Comparison of ENCODE assay signal across 9 cellular contexts in the genomic region with DNA sequence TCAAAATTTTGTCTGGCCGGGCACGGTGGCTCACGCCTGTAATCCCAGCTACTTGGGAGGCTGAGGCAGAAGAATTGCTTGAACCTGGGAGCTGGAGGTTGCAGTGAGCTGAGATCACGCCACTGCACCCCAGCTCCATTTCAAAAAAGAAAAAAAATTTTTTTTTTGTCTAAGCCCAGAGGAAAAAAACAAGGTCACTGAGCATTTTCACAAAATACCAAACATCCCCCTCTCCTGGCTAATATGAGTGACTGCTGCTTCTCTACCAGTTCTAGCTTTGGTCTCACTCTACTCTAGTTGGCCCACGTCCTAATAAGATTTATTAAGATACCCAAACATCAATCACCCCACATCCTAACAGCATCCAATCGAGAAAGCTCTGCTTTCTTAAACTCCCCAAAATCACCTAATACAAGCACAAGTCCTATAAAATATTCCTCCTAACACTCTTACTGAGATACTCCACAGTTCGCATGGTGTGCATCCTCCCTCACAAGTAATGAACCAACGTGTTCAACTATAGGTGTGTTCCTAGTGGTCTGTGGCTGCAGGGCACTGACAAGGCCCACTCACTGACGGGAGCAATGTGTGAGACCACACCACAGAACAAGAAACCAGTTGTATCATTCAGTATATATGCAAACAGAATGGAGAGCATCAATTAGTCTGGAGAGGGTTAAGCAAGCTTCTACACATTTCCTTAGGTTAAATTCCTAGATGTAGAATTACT.
A peak's percentile ranks its signal among the peaks of the same experiment; 100 is the strongest.
DNase-seq lines count a peak whose midpoint lies in the region; ATAC-seq, FAIRE-seq and TF ChIP-seq lines count a peak whose summit lies in the region.
"Had no signal": no experiment of that assay in that cellular context is flagged by ENCODE, and none has a peak within 500 bp of the region (broad histone marks: within the 10 kb centered on the region; RNA-seq: fewer than 3 reads in every experiment).

No MANE protein-coding gene starts in this region.

- peaks cover 6% of the 10 kb centered on the region for H3K36me3 ChIP-seq in CD8-positive, alpha-beta memory T cell (ENCODE audit: insufficient read depth, low read length)
- H3K36me3 ChIP-seq in astrocyte (ENCODE audit: insufficient read depth, low read length), result peaks cover 2% of the 10 kb centered on the region

- no peak overlapping the region for H3K9ac ChIP-seq in astrocyte (ENCODE audit: low read length)

- H3K27me3 ChIP-seq in CD8-positive, alpha-beta memory T cell (ENCODE audit: insufficient read depth, low read length, poor library complexity, severe bottlenecking), result no peaks in the 10 kb centered on the region
- H3K27me3 ChIP-seq in astrocyte (ENCODE audit: insufficient read depth, low read length), result no peaks in the 10 kb centered on the region

- POLR2A ChIA-PET in CD8-positive, alpha-beta memory T cell (lab: Charles Lee), result interaction anchor here (0.6 to 1.8 kb wide), 7 partner anchors 23 to 404 kb away, joined by 3 to 19 read pairs (median 3); no protein-coding TSS in a partner anchor
- POLR2A ChIA-PET in naive thymus-derived CD8-positive, alpha-beta T cell (lab: Charles Lee), result interaction anchor here (0.6 to 10.4 kb wide), 20 partner anchors 14 to 284 kb away, joined by 3 to 242 read pairs (median 5); a partner anchor contains a TSS

- DNase-seq in CD8-positive, alpha-beta memory T cell, result peak in 2 of 5 donors; percentile 46 to 70
- DNase-seq in astrocyte (ENCODE audit: low read depth) (no peak), medulla oblongata (ENCODE audit: extremely low spot score) (no peak), NCI-H187 treated with DMSO at 0.1 percent for 48 hours (lab: John Stamatoyannopoulos, UW) (no peak)
- DNase-seq in naive thymus-derived CD8-positive, alpha-beta T cell, result peak in 4 of 10 donors; percentile 29 to 72 (median 66)
- DNase-seq in stimulated activated CD4-positive, alpha-beta T cell treated with anti-CD3 and anti-CD28 coated beads, Interleukin-2, amount 100 ng/mL, for 24 hours, result no peak
- DNase-seq: activated CD4-positive, CD25-positive, alpha-beta regulatory T cell had no signal

- H3K27ac Mint-ChIP-seq in CD8-positive, alpha-beta memory T cell, result peak overlapping the region in 7 of 8 donors; percentile 6 to 89 (median 80)
- no peak overlapping the region for H3K27ac Mint-ChIP-seq in astrocyte (ENCODE audit: unreplicated experiment)
- H3K27ac Mint-ChIP-seq in naive thymus-derived CD8-positive, alpha-beta T cell, result peak overlapping the region; percentile 76 to 93 (median 84)

- no peak overlapping the region for H2AFZ ChIP-seq in astrocyte (ENCODE audit: low read depth, low read length)

- no peak for TF ChIP-seq CTCF in astrocyte (IDR thresholded peaks at IDR 0.05; ENCODE audit: insufficient read depth, low read depth, low read length)

- no peaks in the 10 kb centered on the region for H3K9me3 Mint-ChIP-seq in CD8-positive, alpha-beta memory T cell
- no peaks in the 10 kb centered on the region for H3K9me3 Mint-ChIP-seq in astrocyte (ENCODE audit: unreplicated experiment)
- no peaks in the 10 kb centered on the region for H3K9me3 Mint-ChIP-seq in naive thymus-derived CD8-positive, alpha-beta T cell
- H3K9me3 Mint-ChIP-seq: IgD-negative memory B cell had no signal

- no peak for TF ChIP-seq EP300 in Ishikawa (IDR thresholded peaks at IDR 0.05; ENCODE audit: borderline replicate concordance)

- H3K36me3 Mint-ChIP-seq in CD8-positive, alpha-beta memory T cell, result peaks cover 0 to 46% (median 8%) of the 10 kb centered on the region in 3 donors
- no peaks in the 10 kb centered on the region for H3K36me3 Mint-ChIP-seq in astrocyte (ENCODE audit: low read depth, unreplicated experiment)
- H3K36me3 Mint-ChIP-seq in naive thymus-derived CD8-positive, alpha-beta T cell, result peaks cover 0 to 60% (median 25%) of the 10 kb centered on the region in 3 donors

- peaks cover 37% of the 10 kb centered on the region for H3K4me1 ChIP-seq in CD8-positive, alpha-beta memory T cell (ENCODE audit: insufficient read depth, low read length)
- no peaks in the 10 kb centered on the region for H3K4me1 ChIP-seq in astrocyte (ENCODE audit: insufficient read depth, low read length)

- H3K4me3 Mint-ChIP-seq in CD8-positive, alpha-beta memory T cell, result peak overlapping the region in 3 of 7 donors; percentile 4 to 42 (median 12)
- H3K4me3 Mint-ChIP-seq in astrocyte (ENCODE audit: unreplicated experiment), result no peak overlapping the region
- H3K4me3 Mint-ChIP-seq in naive thymus-derived CD8-positive, alpha-beta T cell, result peak overlapping the region in 8 of 10 donors; percentile 7 to 52 (median 34)
- H3K4me3 Mint-ChIP-seq: IgD-negative memory B cell had no signal

- no peak overlapping the region for H3K4me3 ChIP-seq in CD8-positive, alpha-beta memory T cell (ENCODE audit: low read length)
- no peak overlapping the region for H3K4me3 ChIP-seq in astrocyte (ENCODE audit: insufficient read depth, low read depth, low read length)

- CTCF ChIA-PET in CD8-positive, alpha-beta memory T cell (lab: Charles Lee), result interaction anchor here (0.9 to 11.5 kb wide), 39 partner anchors 10 to 365 kb away, joined by 3 to 144 read pairs (median 4); a partner anchor contains a TSS

- peak; percentile 81 for FAIRE-seq in astrocyte (lab: Jason Lieb, UNC)

- H4K20me1 ChIP-seq in astrocyte (ENCODE audit: insufficient read depth, low read length), result no peaks in the 10 kb centered on the region

- no peak overlapping the region for H3K4me2 ChIP-seq in astrocyte (ENCODE audit: low read length)

- peak; percentile 5; the same call in 1 of the 2 replicates for TF ChIP-seq RAD21 in Ishikawa (IDR thresholded peaks at IDR 0.05; ENCODE audit: low read depth)

- no peaks in the 10 kb centered on the region for H3K27me3 Mint-ChIP-seq in CD8-positive, alpha-beta memory T cell
- no peaks in the 10 kb centered on the region for H3K27me3 Mint-ChIP-seq in astrocyte (ENCODE audit: low read depth, unreplicated experiment)
- H3K27me3 Mint-ChIP-seq in naive thymus-derived CD8-positive, alpha-beta T cell, result no peaks in the 10 kb centered on the region
- H3K27me3 Mint-ChIP-seq: IgD-negative memory B cell had no signal

- H3K4me1 Mint-ChIP-seq in CD8-positive, alpha-beta memory T cell, result peaks cover 26 to 46% (median 26%) of the 10 kb centered on the region in 3 donors
- no peaks in the 10 kb centered on the region for H3K4me1 Mint-ChIP-seq in astrocyte (ENCODE audit: low read depth, unreplicated experiment)
- peaks cover 15 to 61% (median 49%) of the 10 kb centered on the region in 4 donors for H3K4me1 Mint-ChIP-seq in naive thymus-derived CD8-positive, alpha-beta T cell

- peak; percentile 77 to 87 for ATAC-seq in naive thymus-derived CD8-positive, alpha-beta T cell

- no peak overlapping the region for H3K27ac ChIP-seq in CD8-positive, alpha-beta memory T cell (ENCODE audit: low read depth, low read length)
- H3K27ac ChIP-seq in astrocyte (ENCODE audit: low read depth, low read length), result no peak overlapping the region

- H3K9me3 ChIP-seq in CD8-positive, alpha-beta memory T cell (ENCODE audit: low read length), result no peaks in the 10 kb centered on the region
- no peaks in the 10 kb centered on the region for H3K9me3 ChIP-seq in astrocyte (ENCODE audit: insufficient read depth, low read depth, low read length)

- no peaks in the 10 kb centered on the region for H3K79me2 ChIP-seq in astrocyte (ENCODE audit: insufficient read depth, low read length)

TF ChIP-seq in Ishikawa, 13 proteins besides CTCF, POLR2A, EP300 and RAD21 (continues in another document):
- TF ChIP-seq CREB1 (IDR thresholded peaks at IDR 0.05; ENCODE audit: low read depth) (no peak), TCF12 (IDR thresholded peaks at IDR 0.05; ENCODE audit: low read depth) (no peak), TEAD4 (IDR thresholded peaks at IDR 0.05) (no peak), CEBPB (IDR thresholded peaks at IDR 0.05) (no peak), FOXM1 (IDR thresholded peaks at IDR 0.05; ENCODE audit: borderline replicate concordance, low read depth) (no peak), ZBTB7A (IDR thresholded peaks at IDR 0.05; ENCODE audit: low read depth) (no peak), TAF1 (IDR thresholded peaks at IDR 0.05; ENCODE audit: low read depth) (no peak), EGR1 (IDR thresholded peaks at IDR 0.05) (no peak), NFIC (IDR thresholded peaks at IDR 0.05) (no peak)
- TF ChIP-seq, protein P1, sequence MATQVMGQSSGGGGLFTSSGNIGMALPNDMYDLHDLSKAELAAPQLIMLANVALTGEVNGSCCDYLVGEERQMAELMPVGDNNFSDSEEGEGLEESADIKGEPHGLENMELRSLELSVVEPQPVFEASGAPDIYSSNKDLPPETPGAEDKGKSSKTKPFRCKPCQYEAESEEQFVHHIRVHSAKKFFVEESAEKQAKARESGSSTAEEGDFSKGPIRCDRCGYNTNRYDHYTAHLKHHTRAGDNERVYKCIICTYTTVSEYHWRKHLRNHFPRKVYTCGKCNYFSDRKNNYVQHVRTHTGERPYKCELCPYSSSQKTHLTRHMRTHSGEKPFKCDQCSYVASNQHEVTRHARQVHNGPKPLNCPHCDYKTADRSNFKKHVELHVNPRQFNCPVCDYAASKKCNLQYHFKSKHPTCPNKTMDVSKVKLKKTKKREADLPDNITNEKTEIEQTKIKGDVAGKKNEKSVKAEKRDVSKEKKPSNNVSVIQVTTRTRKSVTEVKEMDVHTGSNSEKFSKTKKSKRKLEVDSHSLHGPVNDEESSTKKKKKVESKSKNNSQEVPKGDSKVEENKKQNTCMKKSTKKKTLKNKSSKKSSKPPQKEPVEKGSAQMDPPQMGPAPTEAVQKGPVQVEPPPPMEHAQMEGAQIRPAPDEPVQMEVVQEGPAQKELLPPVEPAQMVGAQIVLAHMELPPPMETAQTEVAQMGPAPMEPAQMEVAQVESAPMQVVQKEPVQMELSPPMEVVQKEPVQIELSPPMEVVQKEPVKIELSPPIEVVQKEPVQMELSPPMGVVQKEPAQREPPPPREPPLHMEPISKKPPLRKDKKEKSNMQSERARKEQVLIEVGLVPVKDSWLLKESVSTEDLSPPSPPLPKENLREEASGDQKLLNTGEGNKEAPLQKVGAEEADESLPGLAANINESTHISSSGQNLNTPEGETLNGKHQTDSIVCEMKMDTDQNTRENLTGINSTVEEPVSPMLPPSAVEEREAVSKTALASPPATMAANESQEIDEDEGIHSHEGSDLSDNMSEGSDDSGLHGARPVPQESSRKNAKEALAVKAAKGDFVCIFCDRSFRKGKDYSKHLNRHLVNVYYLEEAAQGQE (IDR thresholded peaks at IDR 0.05; ENCODE audit: low read depth), result no peak
- TF ChIP-seq, protein P2, sequence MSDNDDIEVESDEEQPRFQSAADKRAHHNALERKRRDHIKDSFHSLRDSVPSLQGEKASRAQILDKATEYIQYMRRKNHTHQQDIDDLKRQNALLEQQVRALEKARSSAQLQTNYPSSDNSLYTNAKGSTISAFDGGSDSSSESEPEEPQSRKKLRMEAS (IDR thresholded peaks at IDR 0.05), result no peak
- TF ChIP-seq, protein P3, sequence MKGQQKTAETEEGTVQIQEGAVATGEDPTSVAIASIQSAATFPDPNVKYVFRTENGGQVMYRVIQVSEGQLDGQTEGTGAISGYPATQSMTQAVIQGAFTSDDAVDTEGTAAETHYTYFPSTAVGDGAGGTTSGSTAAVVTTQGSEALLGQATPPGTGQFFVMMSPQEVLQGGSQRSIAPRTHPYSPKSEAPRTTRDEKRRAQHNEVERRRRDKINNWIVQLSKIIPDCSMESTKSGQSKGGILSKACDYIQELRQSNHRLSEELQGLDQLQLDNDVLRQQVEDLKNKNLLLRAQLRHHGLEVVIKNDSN (IDR thresholded peaks at IDR 0.05), result no peak
